13 cellular contexts compared by ENCODE assay signal in genomic region chr3:36663666-36664291, GRCh38.
DNase-seq lines count a peak whose midpoint lies in the region; ATAC-seq and TF ChIP-seq lines count a peak whose summit lies in the region.
"Had no signal": no experiment of that assay in that cellular context is flagged by ENCODE, and none has a peak within 500 bp of the region (broad histone marks: within the 10 kb centered on the region; RNA-seq: fewer than 3 reads in every experiment).

No MANE protein-coding gene starts in this region.

- no peaks in the 10 kb centered on the region for H3K4me1 ChIP-seq in esophagus muscularis mucosa

- H3K4me1 Mint-ChIP-seq in Calu3 (ENCODE audit: low read depth, unreplicated experiment) = peaks cover 23% of the 10 kb centered on the region
- H3K4me1 Mint-ChIP-seq: activated naive CD8-positive, alpha-beta T cell treated with anti-CD3 and anti-CD28 coated beads for 36 hours had no signal

- ATAC-seq in GM21723 (IDR thresholded peaks at IDR 0.05; ENCODE audit: unreplicated experiment) (peak; percentile 48), HG03565 (IDR thresholded peaks at IDR 0.05; ENCODE audit: unreplicated experiment) (peak; percentile 56), GM21360 (IDR thresholded peaks at IDR 0.05; ENCODE audit: unreplicated experiment) (no peak)
- ATAC-seq: activated CD8-positive, alpha-beta T cell treated with anti-CD3 and anti-CD28 coated beads for 36 hours had no signal

- CTCF ChIA-PET in Calu3 (lab: Charles Lee) = interaction anchor here (0.6 to 1.4 kb wide), 2 partner anchors 9 to 14 kb away, joined by 3 to 4 read pairs; no protein-coding TSS in a partner anchor
- CTCF ChIA-PET in RWPE1 (lab: Yijun Ruan, JAX) = no interaction called here

- no peaks in the 10 kb centered on the region for H3K27me3 ChIP-seq in esophagus muscularis mucosa

- H3K27ac ChIP-seq in epithelial cell of prostate (peak overlapping the region; percentile 16), esophagus muscularis mucosa (replicated peaks in 1 of 4) (no peak overlapping the region), RWPE1 (no peak overlapping the region)

- POLR2A ChIA-PET in RWPE1 (lab: Yijun Ruan, JAX; ENCODE audit: low non-redundant PET) = no interaction called here

- H3K4me3 ChIP-seq in esophagus muscularis mucosa = no peak overlapping the region

- H3K27me3 Mint-ChIP-seq in Calu3 (ENCODE audit: unreplicated experiment) = no peaks in the 10 kb centered on the region

- H3K36me3 Mint-ChIP-seq in Calu3 (ENCODE audit: insufficient read depth, unreplicated experiment) = no peaks in the 10 kb centered on the region
- H3K36me3 Mint-ChIP-seq: activated naive CD8-positive, alpha-beta T cell treated with anti-CD3 and anti-CD28 coated beads for 36 hours had no signal

- no peaks in the 10 kb centered on the region for H3K36me3 ChIP-seq in esophagus muscularis mucosa

- peak; percentile 32 for DNase-seq in Calu3
- no peak for DNase-seq in epithelial cell of prostate (ENCODE audit: low read depth, low spot score)
- no peak for DNase-seq in esophagus muscularis mucosa (ENCODE audit: extremely low spot score)
- DNase-seq in dermis blood vessel endothelial cell = no peak
- DNase-seq in RWPE1 (ENCODE audit: low spot score) = no peak
- DNase-seq: activated CD8-positive, alpha-beta T cell treated with anti-CD3 and anti-CD28 coated beads for 36 hours; activated naive CD8-positive, alpha-beta T cell treated with anti-CD3 and anti-CD28 coated beads for 36 hours; AML-193; NCI-H1092; NCI-H526 had no signal

- no peak overlapping the region for H3K4me3 Mint-ChIP-seq in Calu3 (ENCODE audit: low read depth, unreplicated experiment)
- H3K4me3 Mint-ChIP-seq: activated CD8-positive, alpha-beta T cell treated with anti-CD3 and anti-CD28 coated beads for 36 hours; activated naive CD8-positive, alpha-beta T cell treated with anti-CD3 and anti-CD28 coated beads for 36 hours had no signal

- no TSS peak for BruUV-seq in Calu3 (replicated peaks; lab: Mats Ljungman, UMichigan)

- TF ChIP-seq CTCF in Calu3 (IDR thresholded peaks at IDR 0.05; ENCODE audit: unreplicated experiment) (no peak), esophagus muscularis mucosa (IDR thresholded peaks at IDR 0.05) (no peak), RWPE1 (conservative IDR thresholded peaks at IDR 0.05; ENCODE audit: low read depth) (no peak)

- intact Hi-C loops in Calu3 (cut with micrococcal nuclease; ENCODE audit: unreplicated experiment) (no loop called here), esophagus muscularis mucosa (cut with DNase I) (no loop called here)

- H3K9me3 Mint-ChIP-seq in Calu3 (ENCODE audit: low read depth, unreplicated experiment) = peaks cover 3% of the 10 kb centered on the region
- H3K9me3 Mint-ChIP-seq: activated CD8-positive, alpha-beta T cell treated with anti-CD3 and anti-CD28 coated beads for 36 hours; activated naive CD8-positive, alpha-beta T cell treated with anti-CD3 and anti-CD28 coated beads for 36 hours had no signal

- no peaks in the 10 kb centered on the region for H3K9me3 ChIP-seq in esophagus muscularis mucosa

- 78% methylated on average over 2 of the region's 2 CpGs for WGBS in esophagus muscularis mucosa

- no peak for TF ChIP-seq EP300 in esophagus muscularis mucosa (IDR thresholded peaks at IDR 0.05)

- TF ChIP-seq POLR2A in esophagus muscularis mucosa (IDR thresholded peaks at IDR 0.05; ENCODE audit: low read depth) = no peak

- peak overlapping the region; percentile 76 for H3K27ac Mint-ChIP-seq in Calu3 (ENCODE audit: unreplicated experiment)
- H3K27ac Mint-ChIP-seq: activated CD8-positive, alpha-beta T cell treated with anti-CD3 and anti-CD28 coated beads for 36 hours; activated naive CD8-positive, alpha-beta T cell treated with anti-CD3 and anti-CD28 coated beads for 36 hours had no signal
